ENCODE assay signal across 1 cellular context in genomic region chr20:50000548-50001222, GRCh38.
A peak's percentile ranks its signal among the peaks of the same experiment; 100 is the strongest.
TF ChIP-seq lines count a peak whose summit lies in the region.
"Not testable (repeated sequence)": the region's sequence is repeated elsewhere in the genome, so short reads cannot be mapped to it uniquely, and the experiment has no call there.

No MANE protein-coding gene starts in this region.

TF ChIP-seq in HepG2, 621 proteins besides CTCF, POLR2A, EP300 and RAD21 (continued from another document):
- TF ChIP-seq ATF4 (CRISPR knock-in tag; IDR thresholded peaks at IDR 0.05) (peak in 1 of 2 experiments; percentile 49; a peak in 2 of 4 replicates), HNF1A (IDR thresholded peaks at IDR 0.05; ENCODE audit: low read depth) (0 out of 2 replicates have a peak, but pooled peaks have one; percentile 36), KLF16 (CRISPR knock-in tag; IDR thresholded peaks at IDR 0.05) (peak in 1 of 2 experiments; percentile 19; a peak in 1 of 4 replicates), ZNF501 (CRISPR knock-in tag; IDR thresholded peaks at IDR 0.05) (0 out of 2 replicates have a peak, but pooled peaks have one; percentile 36), ARID5B (CRISPR knock-in tag; IDR thresholded peaks at IDR 0.05) (peak; percentile 21; the same call in 1 of the 2 replicates), GABPA (CRISPR knock-in tag; IDR thresholded peaks at IDR 0.05; ENCODE audit: low read depth) (0 out of 2 replicates have a peak, but pooled peaks have one; percentile 24), ETV5 (CRISPR knock-in tag; IDR thresholded peaks at IDR 0.05; ENCODE audit: borderline replicate concordance) (peak; percentile 60; the same call in 1 of the 2 replicates), ELF3 (CRISPR knock-in tag; IDR thresholded peaks at IDR 0.05) (peak; percentile 50; the same call in 1 of the 2 replicates), GATAD2A (CRISPR knock-in tag; IDR thresholded peaks at IDR 0.05) (peak; percentile 46; the same call in 1 of the 2 replicates), ZMYM3 (CRISPR knock-in tag; IDR thresholded peaks at IDR 0.05) (peak; percentile 24; the same call in 1 of the 2 replicates), MAFF (IDR thresholded peaks at IDR 0.05; ENCODE audit: low read depth, low read length) (0 out of 2 replicates have a peak, but pooled peaks have one; percentile 8), ZNF652 (CRISPR knock-in tag; IDR thresholded peaks at IDR 0.05; ENCODE audit: borderline replicate concordance, low read depth) (peak; percentile 91), CEBPG (CRISPR knock-in tag; IDR thresholded peaks at IDR 0.05) (peak; percentile 62; the same call in 1 of the 2 replicates), TEAD3 (CRISPR knock-in tag; optimal IDR thresholded peaks at IDR 0.05; ENCODE audit: borderline replicate concordance) (peak; percentile 5)
- not testable (repeated sequence) for TF ChIP-seq HNF1A (CRISPR knock-in tag; IDR thresholded peaks at IDR 0.05; ENCODE audit: borderline replicate concordance); GABPA (IDR thresholded peaks at IDR 0.05; ENCODE audit: low read depth, low read length)
TF ChIP-seq in HepG2: peak in this region for 19; not testable (repeated sequence) for 602.
